Comparison of ENCODE assay signal across 8 cellular contexts in the genomic region with DNA sequence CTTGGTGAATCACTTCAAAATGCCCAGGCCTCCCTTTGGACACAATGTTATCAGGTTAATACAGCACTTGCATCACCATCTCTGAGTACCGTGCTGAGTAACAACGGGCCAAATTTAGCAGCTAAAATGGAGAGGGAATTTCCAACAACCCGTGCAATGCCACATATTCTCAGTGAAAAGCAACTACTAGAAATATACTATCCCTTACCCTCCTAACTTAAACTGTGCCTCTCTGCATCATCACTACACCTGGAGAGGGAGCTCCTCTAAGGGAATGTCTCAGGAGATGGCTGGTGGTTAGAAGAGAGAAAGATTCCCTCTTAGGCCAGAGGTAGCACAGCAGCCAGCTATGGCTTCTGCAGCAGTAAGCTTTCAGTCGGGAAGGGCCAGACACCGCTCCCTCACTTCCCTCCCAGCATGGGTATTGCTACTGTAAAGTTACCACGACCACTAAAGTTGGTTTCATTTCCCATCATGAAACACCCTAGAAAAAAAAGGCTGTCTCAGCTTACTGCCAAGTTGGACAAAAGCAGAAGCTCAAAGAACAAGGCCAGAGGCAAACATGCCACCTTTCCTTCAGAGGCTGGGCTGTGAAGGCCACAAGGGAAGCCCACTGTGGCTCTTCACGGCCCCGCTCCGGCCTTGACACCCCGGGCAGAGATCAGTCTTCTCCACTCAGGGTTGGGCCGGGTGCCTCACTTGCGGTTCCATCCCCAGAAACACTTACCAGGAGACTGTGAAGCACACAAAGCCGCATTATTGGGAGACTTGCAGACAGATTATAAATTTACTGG. TPM values are rescaled to one million over a fixed set of nuclear protein-coding genes. Genes with fewer than 3 reads are reported as not detected.
DNase-seq lines count a peak whose midpoint lies in the region; ATAC-seq, FAIRE-seq and TF ChIP-seq lines count a peak whose summit lies in the region.

No MANE protein-coding gene starts in this region.

- no peak overlapping the region for H2AK5ac ChIP-seq in H1 (ENCODE audit: low read depth, low read length)

- H4K20me1 ChIP-seq in H1 (replicated peaks in 1 of 2; ENCODE audit: control insufficient read depth in 1 of 2, insufficient read depth in 2 of 2, low read length in 2 of 2): no peaks in the 10 kb centered on the region

- no peak overlapping the region for H2AFZ ChIP-seq in H1 (ENCODE audit: low read length)

- POLR2A ChIA-PET in BJ (lab: Charles Lee): no interaction called here
- POLR2A ChIA-PET in H1 (lab: Charles Lee; ENCODE audit: partially characterized antibody): interaction anchor here (1.3 to 1.4 kb wide), 2 partner anchors 16 to 33 kb away, joined by 3 read pairs; no protein-coding TSS in a partner anchor

- H3K4me1 ChIP-seq in H1 (replicated peaks in 1 of 4; ENCODE audit: control insufficient read depth in 3 of 4, insufficient read depth in 4 of 4, low read length in 3 of 4): peaks cover 0 to 28% (median 15%) of the 10 kb centered on the region in 4 experiments; a peak in 6 of 7 replicates
- H3K4me1 ChIP-seq in tibial nerve: peaks cover 0 to 69% (median 39%) of the 10 kb centered on the region in 4 donors

- H3K27me3 ChIP-seq in BJ (ENCODE audit: control insufficient read depth, insufficient read depth, low read length) (no peaks in the 10 kb centered on the region), H1 (replicated peaks in 1 of 4; ENCODE audit: control insufficient read depth in 3 of 4, extremely low read depth in 1 of 4, insufficient read depth in 3 of 4, low read length in 3 of 4) (peaks cover 0 to 3% (median 0%) of the 10 kb centered on the region in 4 experiments; a peak in 1 of 7 replicates), tibial nerve (no peaks in the 10 kb centered on the region)

- no peak overlapping the region for H3K18ac ChIP-seq in H1 (ENCODE audit: extremely low read depth, low read length)

- peak overlapping the region; percentile 82 for H3K4ac ChIP-seq in H1 (replicated peaks; ENCODE audit: insufficient read length, low read depth, low read length)

- DNase-seq in BJ (ENCODE audit: low read depth) (no peak), H1 (ENCODE audit: low read depth in 1 of 2, low spot score in 2 of 2) (no peak), myocyte (ENCODE audit: low read depth) (peak; percentile 37), tibial nerve (ENCODE audit: low spot score in 2 of 2) (peak in 1 of 2 donors; percentile 33), hepatic stellate cell (ENCODE audit: low spot score) (no peak)
- DNase-seq in activated CD4-positive, CD25-positive, alpha-beta regulatory T cell treated with anti-CD3 and anti-CD28 coated beads, Interleukin-2, amount 50 U/mL, for 72 hours: peak; percentile 38

- no peak overlapping the region for H3K9ac ChIP-seq in H1 (replicated peaks in 1 of 4; ENCODE audit: extremely low read depth in 1 of 4, low read depth in 3 of 4, low read length in 3 of 4)

- H3K4me2 ChIP-seq in H1 (ENCODE audit: insufficient read depth in 1 of 2, low read depth in 2 of 2, low read length in 2 of 2): no peak overlapping the region; a peak in 1 of 4 replicates

- H2BK120ac ChIP-seq in H1 (replicated peaks; ENCODE audit: low read depth, low read length): no peak overlapping the region

- H2BK15ac ChIP-seq in H1 (ENCODE audit: low read length): no peak overlapping the region

- peak overlapping the region; percentile 74 for H3K4me3 ChIP-seq in BJ (ENCODE audit: low read depth, low read length)
- no peak overlapping the region for H3K4me3 ChIP-seq in H1 (ENCODE audit: extremely low read depth in 1 of 4, insufficient read depth in 2 of 4, low read depth in 3 of 4, low read length in 4 of 4)
- peak overlapping the region; percentile 13 to 70 (median 25) for H3K4me3 ChIP-seq in tibial nerve

- H3K56ac ChIP-seq in H1 (replicated peaks; ENCODE audit: insufficient read length, low read depth, low read length): no peak overlapping the region

- H3K23me2 ChIP-seq in H1 (ENCODE audit: low read depth, low read length): peaks cover 6% of the 10 kb centered on the region; the same call in 1 of the 2 replicates

- WGBS in H1 (ENCODE audit: extremely low coverage in 1 of 2, insufficient coverage in 1 of 2, insufficient read length in 1 of 2, insufficient replicate concordance in 2 of 2, low coverage in 1 of 2, low lambda C conversion rate in 2 of 2, missing lambda C conversion rate in 1 of 2), 2 experiments: 91% methylated on average over 13 of the region's 13 CpGs; no CpG with 5 or more reads in 1 of the 2 experiments
- WGBS in tibial nerve, 2 donors: 10 to 15% methylated on average over 13 of the region's 13 CpGs

- CTCF ChIA-PET in BJ (lab: Yijun Ruan, JAX): interaction anchor here (0.8 to 4.5 kb wide), 7 partner anchors 9 to 176 kb away, joined by 3 to 37 read pairs (median 4); no protein-coding TSS in a partner anchor
- CTCF ChIA-PET in H1 (lab: Charles Lee; ENCODE audit: partially characterized antibody): interaction anchor here (0.6 to 7.7 kb wide), 12 partner anchors 8 to 490 kb away, joined by 3 to 49 read pairs (median 4); no protein-coding TSS in a partner anchor

- H4K8ac ChIP-seq in H1 (ENCODE audit: extremely low read depth, insufficient read depth, low read length): no peak overlapping the region

- H3K14ac ChIP-seq in H1 (ENCODE audit: insufficient read length): no peak overlapping the region

- no peak overlapping the region for H2BK5ac ChIP-seq in H1 (ENCODE audit: low read depth, low read length)

- no peak overlapping the region for H3K23ac ChIP-seq in H1 (ENCODE audit: insufficient read length)

- TF ChIP-seq CTCF in BJ (IDR thresholded peaks at IDR 0.05; ENCODE audit: insufficient read depth, low read depth, low read length) (no peak), H1 (IDR thresholded peaks at IDR 0.05; ENCODE audit: control extremely low read depth in 1 of 3, insufficient read depth in 1 of 3, low read depth in 1 of 3, low read length in 3 of 3) (no peak), tibial nerve (IDR thresholded peaks at IDR 0.05) (no peak)

- H2BK20ac ChIP-seq in H1 (ENCODE audit: low read length): no peak overlapping the region

- 0 out of 2 replicates have a peak overlapping the region, but pooled peaks have one; percentile 7 for H2BK12ac ChIP-seq in H1 (ENCODE audit: low read depth, low read length)

- H3K79me1 ChIP-seq in H1 (ENCODE audit: low read depth, low read length): no peaks in the 10 kb centered on the region; the same call in 1 of the 2 replicates

- H3K36me3 ChIP-seq in BJ (ENCODE audit: control insufficient read depth, insufficient read depth, low read length) (peaks cover 2% of the 10 kb centered on the region; the same call in 1 of the 2 replicates), H1 (ENCODE audit: control insufficient read depth in 2 of 4, insufficient read depth in 4 of 4, low read length in 3 of 4) (no peaks in the 10 kb centered on the region), tibial nerve (no peaks in the 10 kb centered on the region)

- FAIRE-seq in H1 (lab: Jason Lieb, UNC): no peak

- H3K9me3 ChIP-seq in H1 (ENCODE audit: insufficient read depth in 2 of 2, low read depth in 1 of 2, low read length in 1 of 2): no peaks in the 10 kb centered on the region
- H3K9me3 ChIP-seq in tibial nerve: no peaks in the 10 kb centered on the region

- H3K27ac ChIP-seq in H1 (ENCODE audit: low read depth, low read length): no peak overlapping the region
- peak overlapping the region; percentile 83 to 93 (median 88) for H3K27ac ChIP-seq in tibial nerve

- no peak overlapping the region for H4K91ac ChIP-seq in H1 (replicated peaks; ENCODE audit: insufficient read length, low read length)

- no peak; a peak in 1 of 4 replicates for TF ChIP-seq RAD21 in H1 (IDR thresholded peaks at IDR 0.05 in 1 of 2, conservative IDR thresholded peaks at IDR 0.05 in 1 of 2; ENCODE audit: low read depth in 2 of 2, low read length in 2 of 2)

- TF ChIP-seq POLR2A in H1 (IDR thresholded peaks at IDR 0.05; ENCODE audit: control extremely low read depth in 1 of 2, low read depth in 2 of 2, low read length in 2 of 2): no peak
- TF ChIP-seq POLR2A in tibial nerve (IDR thresholded peaks at IDR 0.05): no peak

- TF ChIP-seq EP300 in H1 (IDR thresholded peaks at IDR 0.05; ENCODE audit: borderline replicate concordance in 1 of 2, low read depth in 2 of 2, low read length in 2 of 2): no peak
- peak in 1 of 2 donors; percentile 78 for TF ChIP-seq EP300 in tibial nerve (IDR thresholded peaks at IDR 0.05)

- ATAC-seq in GM19438 (IDR thresholded peaks at IDR 0.05; ENCODE audit: low read depth, unreplicated experiment) (peak; percentile 45), HG03460 (IDR thresholded peaks at IDR 0.05; ENCODE audit: unreplicated experiment) (peak; percentile 37)

- H3K79me2 ChIP-seq in H1 (ENCODE audit: control insufficient read depth in 1 of 2, insufficient read depth in 2 of 2, low read length in 2 of 2): peaks cover 0 to 22% of the 10 kb centered on the region in 2 experiments; a peak in 2 of 4 replicates

- H4K5ac ChIP-seq in H1 (ENCODE audit: insufficient read length, low read depth, low read length): no peak overlapping the region

RNA-seq across cellular contexts. Expression of gene MAML2, which starts 3.9 kb away (rescaled TPM):
- 20.5 and 22.0 TPM in 2 replicates for polyA plus RNA-seq in BJ (2011; rRNA removed)
- polyA minus RNA-seq in BJ (2011; rRNA and poly(A)+ RNA removed): 32.1 and 44.8 TPM in 2 replicates
- 6.6 and 6.8 TPM in 2 replicates for total RNA-seq in H1 (2021; fragmentation: NEBNext Ultra II Directional; extraction: Animal tissue kit (Norgen Biotek cat#: 25700))
- polyA plus RNA-seq in H1 (2011; rRNA removed): 2.5 and 3.8 TPM in 2 replicates
- polyA plus RNA-seq in H1 (2011; cell fraction: cytosol; rRNA removed): 2.8 TPM
- polyA plus RNA-seq in H1 (2011; cell fraction: nucleus; rRNA removed): 3.6 TPM
- polyA plus RNA-seq in H1 (2012, experiment 1 of 2): 2.0 to 3.5 TPM (median 2.5 TPM) in 4 replicates
- polyA plus RNA-seq in H1 (2012, experiment 2 of 2): 0.17 TPM
- polyA plus RNA-seq in H1 (2013, experiment 1 of 2): 4.4 TPM
- 4.5 TPM for polyA plus RNA-seq in H1 (2013, experiment 2 of 2)
- polyA minus RNA-seq in H1 (2011; rRNA and poly(A)+ RNA removed): 6.3 and 10.5 TPM in 2 replicates
- polyA minus RNA-seq in H1 (2011; cell fraction: cytosol; rRNA and poly(A)+ RNA removed): 5.4 TPM
- polyA minus RNA-seq in H1 (2011; cell fraction: nucleus; rRNA and poly(A)+ RNA removed): 14.2 TPM
- 8.0 and 8.8 TPM in 2 replicates for total RNA-seq in myocyte
- 7.1 TPM for polyA plus RNA-seq in myocyte (2012)
- 10 to 100 TPM; 20.5 to 38.4 (median 27.9) TPM for total RNA-seq in tibial nerve

RNA-seq across cellular contexts. Expression of gene CCDC82, which starts 50.6 kb away (rescaled TPM):
- 4.6 and 10.6 TPM in 2 replicates for polyA plus RNA-seq in BJ (2011; rRNA removed)
- polyA minus RNA-seq in BJ (2011; rRNA and poly(A)+ RNA removed): 3.3 and 4.5 TPM in 2 replicates
- 15.2 and 17.0 TPM in 2 replicates for total RNA-seq in H1 (2021; fragmentation: NEBNext Ultra II Directional; extraction: Animal tissue kit (Norgen Biotek cat#: 25700))
- polyA plus RNA-seq in H1 (2011; rRNA removed): 3.5 and 6.0 TPM in 2 replicates
- 9.3 TPM for polyA plus RNA-seq in H1 (2011; cell fraction: cytosol; rRNA removed)
- 7.4 TPM for polyA plus RNA-seq in H1 (2011; cell fraction: nucleus; rRNA removed)
- 6.4 to 19.0 TPM (median 7.6 TPM) in 4 replicates for polyA plus RNA-seq in H1 (2012, experiment 1 of 2)
- 1.2 TPM for polyA plus RNA-seq in H1 (2012, experiment 2 of 2)
- polyA plus RNA-seq in H1 (2013, experiment 1 of 2): 22.0 TPM
- polyA plus RNA-seq in H1 (2013, experiment 2 of 2): 21.7 TPM
- 5.3 and 6.2 TPM in 2 replicates for polyA minus RNA-seq in H1 (2011; rRNA and poly(A)+ RNA removed)
- 5.0 TPM for polyA minus RNA-seq in H1 (2011; cell fraction: cytosol; rRNA and poly(A)+ RNA removed)
- 23.7 TPM for polyA minus RNA-seq in H1 (2011; cell fraction: nucleus; rRNA and poly(A)+ RNA removed)
- 8.5 and 12.0 TPM in 2 replicates for total RNA-seq in myocyte
- polyA plus RNA-seq in myocyte (2012): 10.4 TPM
- 10 to 100 TPM; 41.9 to 73.4 (median 49.5) TPM for total RNA-seq in tibial nerve

RNA-seq across cellular contexts. Expression of gene JRKL, which starts 50.7 kb away (rescaled TPM):
- polyA plus RNA-seq in BJ (2011; rRNA removed): 2.9 and 6.8 TPM in 2 replicates
- polyA minus RNA-seq in BJ (2011; rRNA and poly(A)+ RNA removed): 1.6 and 2.7 TPM in 2 replicates
- total RNA-seq in H1 (2021; fragmentation: NEBNext Ultra II Directional; extraction: Animal tissue kit (Norgen Biotek cat#: 25700)): 4.9 and 5.4 TPM in 2 replicates
- polyA plus RNA-seq in H1 (2011; rRNA removed): 0.71 and 1.4 TPM in 2 replicates
- polyA plus RNA-seq in H1 (2011; cell fraction: cytosol; rRNA removed): 3.1 TPM
- polyA plus RNA-seq in H1 (2011; cell fraction: nucleus; rRNA removed): 0.66 TPM
- 2.9 to 6.1 TPM (median 3.6 TPM) in 4 replicates for polyA plus RNA-seq in H1 (2012, experiment 1 of 2)
- polyA plus RNA-seq in H1 (2012, experiment 2 of 2): 0.43 TPM
- 4.5 TPM for polyA plus RNA-seq in H1 (2013, experiment 1 of 2)
- polyA plus RNA-seq in H1 (2013, experiment 2 of 2): 4.0 TPM
- polyA minus RNA-seq in H1 (2011; rRNA and poly(A)+ RNA removed): 1.3 and 1.7 TPM in 2 replicates
- polyA minus RNA-seq in H1 (2011; cell fraction: cytosol; rRNA and poly(A)+ RNA removed): 1.5 TPM
- 3.1 TPM for polyA minus RNA-seq in H1 (2011; cell fraction: nucleus; rRNA and poly(A)+ RNA removed)
- 6.0 and 7.1 TPM in 2 replicates for total RNA-seq in myocyte
- 6.4 TPM for polyA plus RNA-seq in myocyte (2012)
- total RNA-seq in tibial nerve: 10 to 100 TPM in 1 of 4 donors, 1 to 10 TPM in 3; 5.9 to 10.5 (median 8.2) TPM

Comparison
In these comparisons a context has a peak if more than half of its experiments do, and no peak if none do; other contexts are left out.
1. DNase-seq: peak in activated CD4-positive, CD25-positive, alpha-beta regulatory T cell treated with anti-CD3 and anti-CD28 coated beads, Interleukin-2, amount 50 U/mL, for 72 hours (single experiment) and myocyte (single experiment); none in BJ (single experiment), H1 (0 of 2) and hepatic stellate cell (single experiment).
2. H3K4me3 ChIP-seq: peak in BJ (single experiment) and tibial nerve (4 of 4); none in H1 (0 of 4).